Comparison of ENCODE assay signal across 8 cellular contexts in genomic region chr10:102121739-102122372, GRCh38. TPM values are rescaled to one million over a fixed set of nuclear protein-coding genes. Genes with fewer than 3 reads are reported as not detected.
DNase-seq lines count a peak whose midpoint lies in the region; ATAC-seq, FAIRE-seq and TF ChIP-seq lines count a peak whose summit lies in the region.

No MANE protein-coding gene starts in this region.

- peak overlapping the region; percentile 1 for H3K9ac ChIP-seq in fibroblast of lung (ENCODE audit: insufficient read depth, low read length)

- H3K27ac Mint-ChIP-seq in CD8-positive, alpha-beta T cell = peak overlapping the region; percentile 98

- peaks cover 36% of the 10 kb centered on the region for H3K4me1 ChIP-seq in CD8-positive, alpha-beta T cell (ENCODE audit: insufficient read depth, low read length)
- H3K4me1 ChIP-seq in Peyer's patch = peaks cover 0 to 37% (median 26%) of the 10 kb centered on the region in 4 donors
- peaks cover 19% of the 10 kb centered on the region for H3K4me1 ChIP-seq in fibroblast of lung (ENCODE audit: control insufficient read depth, extremely low read depth, insufficient read depth, low read length)
- peaks cover 40% of the 10 kb centered on the region for H3K4me1 ChIP-seq in osteoblast (ENCODE audit: insufficient read depth, low read length)

- TF ChIP-seq CTCF in CD8-positive, alpha-beta T cell (IDR thresholded peaks at IDR 0.05) = no peak
- TF ChIP-seq CTCF in Peyer's patch (IDR thresholded peaks at IDR 0.05) (no peak), fibroblast of lung (conservative IDR thresholded peaks at IDR 0.05 in 1 of 2, IDR thresholded peaks at IDR 0.05 in 1 of 2; ENCODE audit: low read depth in 1 of 2, low read length in 2 of 2) (peak; percentile 37 to 48), osteoblast (IDR thresholded peaks at IDR 0.05; ENCODE audit: extremely low read depth, low read depth, low read length) (peak; percentile 12)

- peak overlapping the region; percentile 90 for H3K4me3 Mint-ChIP-seq in CD8-positive, alpha-beta T cell

- no peaks in the 10 kb centered on the region for H3K9me3 Mint-ChIP-seq in CD8-positive, alpha-beta T cell

- POLR2A ChIA-PET in CD8-positive, alpha-beta T cell (lab: Charles Lee) = interaction anchor here (0.9 to 1.2 kb wide), 2 partner anchors 9 to 55 kb away, joined by 3 to 6 read pairs; no protein-coding TSS in a partner anchor

- TF ChIP-seq POLR2A in Peyer's patch (IDR thresholded peaks at IDR 0.05) = no peak

- H3K4me1 Mint-ChIP-seq in CD8-positive, alpha-beta T cell (ENCODE audit: low read depth) = peaks cover 42% of the 10 kb centered on the region

- ATAC-seq in CD8-positive, alpha-beta T cell = no peak
- ATAC-seq in GM18498 (IDR thresholded peaks at IDR 0.05; ENCODE audit: unreplicated experiment) = no peak

- CTCF ChIA-PET in CD8-positive, alpha-beta T cell (lab: Charles Lee) = interaction anchor here (3.5 kb wide), 1 partner anchor 10 kb away, joined by 22 read pairs; the partner anchor contains the start of gene PPRC1

- peak overlapping the region; percentile 98 for H3K27ac ChIP-seq in CD8-positive, alpha-beta T cell (ENCODE audit: low read depth, low read length)
- H3K27ac ChIP-seq in Peyer's patch (peak overlapping the region; percentile 97 to 99 (median 98)), fibroblast of lung (ENCODE audit: insufficient read depth, low read length) (peak overlapping the region; percentile 80), osteoblast (ENCODE audit: low read depth, low read length) (no peak overlapping the region)

- no peaks in the 10 kb centered on the region for H3K27me3 ChIP-seq in CD8-positive, alpha-beta T cell (ENCODE audit: insufficient read depth, low read length)
- H3K27me3 ChIP-seq in Peyer's patch (no peaks in the 10 kb centered on the region), fibroblast of lung (ENCODE audit: control insufficient read depth, insufficient read depth, low read length) (no peaks in the 10 kb centered on the region), osteoblast (ENCODE audit: insufficient read depth, low read length) (no peaks in the 10 kb centered on the region)

- H3K4me3 ChIP-seq in CD8-positive, alpha-beta T cell (ENCODE audit: low read depth, low read length) = peak overlapping the region; percentile 94
- peak overlapping the region in 2 of 4 donors; percentile 61 to 89 for H3K4me3 ChIP-seq in Peyer's patch
- peak overlapping the region; percentile 60 to 91 (median 80) for H3K4me3 ChIP-seq in fibroblast of lung (replicated peaks in 1 of 4; ENCODE audit: control extremely low read depth in 1 of 4, insufficient read depth in 1 of 4, low read depth in 3 of 4, low read length in 4 of 4)
- no peak overlapping the region for H3K4me3 ChIP-seq in osteoblast (ENCODE audit: insufficient read depth, low read length)

- no peaks in the 10 kb centered on the region for H3K36me3 ChIP-seq in CD8-positive, alpha-beta T cell (ENCODE audit: insufficient read depth, low read length)
- H3K36me3 ChIP-seq in Peyer's patch (no peaks in the 10 kb centered on the region), fibroblast of lung (ENCODE audit: control insufficient read depth, insufficient read depth, low read length) (no peaks in the 10 kb centered on the region), osteoblast (ENCODE audit: insufficient read depth, low read length) (no peaks in the 10 kb centered on the region)

- intact Hi-C loops in CD8-positive, alpha-beta T cell (cut with DNase I, micrococcal nuclease) = loop anchor here in 1 of 2 experiments (1.0 kb wide), 1 partner anchor 10 kb away; no protein-coding TSS in a partner anchor

- H3K9me3 ChIP-seq in CD8-positive, alpha-beta T cell (ENCODE audit: low read length) = no peaks in the 10 kb centered on the region
- H3K9me3 ChIP-seq in Peyer's patch (no peaks in the 10 kb centered on the region), fibroblast of lung (ENCODE audit: control insufficient read depth, insufficient read depth, low read depth, low read length) (no peaks in the 10 kb centered on the region), osteoblast (ENCODE audit: low read depth, low read length) (no peaks in the 10 kb centered on the region)

- peak overlapping the region; percentile 97 for H3K4me2 ChIP-seq in fibroblast of lung (ENCODE audit: extremely low read depth, insufficient read depth, low read length)
- peak overlapping the region; percentile 96 for H3K4me2 ChIP-seq in osteoblast (ENCODE audit: insufficient read depth, low read length)

- no peak for DNase-seq in CD8-positive, alpha-beta T cell
- DNase-seq in Peyer's patch = no peak
- peak; percentile 45 to 58 for DNase-seq in fibroblast of lung (ENCODE audit: low read depth in 2 of 2)
- peak; percentile 91 for DNase-seq in osteoblast (ENCODE audit: insufficient read length, low spot score, missing footprints)
- no peak for DNase-seq in GM19239 (ENCODE audit: insufficient read length, low spot score)
- DNase-seq in NCI-H526 (lab: John Stamatoyannopoulos, UW) = no peak
- DNase-seq in SKM-1 (lab: John Stamatoyannopoulos, UW; ENCODE audit: unreplicated experiment) = no peak

- H4K20me1 ChIP-seq in fibroblast of lung (ENCODE audit: control insufficient read depth, extremely low read depth, insufficient read depth, low read length) = no peaks in the 10 kb centered on the region
- peaks cover 2% of the 10 kb centered on the region for H4K20me1 ChIP-seq in osteoblast (ENCODE audit: insufficient read depth, low read length)

- H2AFZ ChIP-seq in fibroblast of lung (ENCODE audit: low read length) = peak overlapping the region; percentile 49
- H2AFZ ChIP-seq in osteoblast (ENCODE audit: low read length) = no peak overlapping the region

- no peak for FAIRE-seq in GM19239 (lab: Jason Lieb, UNC)

- peaks cover 5% of the 10 kb centered on the region for H3K36me3 Mint-ChIP-seq in CD8-positive, alpha-beta T cell

- no peaks in the 10 kb centered on the region for H3K27me3 Mint-ChIP-seq in CD8-positive, alpha-beta T cell (ENCODE audit: low read depth)

- H3K79me2 ChIP-seq in fibroblast of lung (ENCODE audit: control insufficient read depth, insufficient read depth, low read length) (peaks cover 25% of the 10 kb centered on the region), osteoblast (ENCODE audit: insufficient read depth, low read length) (peaks cover 26% of the 10 kb centered on the region)

RNA-seq across cellular contexts. Expression of gene LDB1, which starts 1.7 kb away (rescaled TPM):
- 100 to 1,000 TPM; 113 to 124 TPM for total RNA-seq in CD8-positive, alpha-beta T cell
- total RNA-seq in Peyer's patch (10 to 100 TPM; 19.6 to 67.7 (median 42.1) TPM), fibroblast of lung (39.5 and 45.1 TPM in 2 replicates), osteoblast (62.2 and 63.6 TPM in 2 replicates)
- 41.6 and 50.6 TPM in 2 replicates for polyA plus RNA-seq in fibroblast of lung
- polyA plus RNA-seq in fibroblast of lung (2012) = 38.5 and 46.9 TPM in 2 replicates
- polyA minus RNA-seq in fibroblast of lung (ENCODE audit: low replicate concordance) = 162 and 205 TPM in 2 replicates

RNA-seq across cellular contexts. Expression of gene PPRC1, which starts 11.0 kb away (rescaled TPM):
- 10 to 100 TPM; 35.2 to 38.5 TPM for total RNA-seq in CD8-positive, alpha-beta T cell
- total RNA-seq in Peyer's patch (10 to 100 TPM in 3 of 4 donors, 1 to 10 TPM in 1; 8.6 to 71.0 (median 24.0) TPM), fibroblast of lung (9.9 and 10.0 TPM in 2 replicates), osteoblast (14.1 and 17.7 TPM in 2 replicates)
- polyA plus RNA-seq in fibroblast of lung = 13.5 and 21.0 TPM in 2 replicates
- polyA plus RNA-seq in fibroblast of lung (2012) = 22.5 and 29.0 TPM in 2 replicates
- polyA minus RNA-seq in fibroblast of lung (ENCODE audit: low replicate concordance) = 129 and 156 TPM in 2 replicates

RNA-seq across cellular contexts. Expression of gene NOLC1, which starts 30.3 kb away (rescaled TPM):
- total RNA-seq in CD8-positive, alpha-beta T cell = 10 to 100 TPM; 39.5 to 42.0 TPM
- total RNA-seq in Peyer's patch (100 to 1,000 TPM in 1 of 4 donors, 10 to 100 TPM in 3; 19.0 to 149 (median 34.2) TPM), fibroblast of lung (16.5 and 23.4 TPM in 2 replicates), osteoblast (13.3 and 18.1 TPM in 2 replicates)
- polyA plus RNA-seq in fibroblast of lung = 64.7 and 105 TPM in 2 replicates
- 34.1 and 48.1 TPM in 2 replicates for polyA plus RNA-seq in fibroblast of lung (2012)
- polyA minus RNA-seq in fibroblast of lung (ENCODE audit: low replicate concordance) = 3.0 and 19.3 TPM in 2 replicates

RNA-seq across cellular contexts. Expression of gene HPS6, which starts 56.7 kb away (rescaled TPM):
- total RNA-seq in CD8-positive, alpha-beta T cell = 10 to 100 TPM; 17.5 to 18.1 TPM
- total RNA-seq in Peyer's patch = 10 to 100 TPM; 19.8 to 33.4 (median 24.8) TPM
- 28.5 and 30.1 TPM in 2 replicates for total RNA-seq in fibroblast of lung
- polyA plus RNA-seq in fibroblast of lung = 8.0 and 9.4 TPM in 2 replicates
- polyA plus RNA-seq in fibroblast of lung (2012) = 12.9 and 18.3 TPM in 2 replicates
- polyA minus RNA-seq in fibroblast of lung (ENCODE audit: low replicate concordance) = 14.2 and 22.4 TPM in 2 replicates
- total RNA-seq in osteoblast = 26.8 and 31.5 TPM in 2 replicates

Comparison
In these comparisons a context has a peak if more than half of its experiments do, and no peak if none do; other contexts are left out.
1. DNase-seq: peak in fibroblast of lung (2 of 2) and osteoblast (single experiment); none in CD8-positive, alpha-beta T cell (0 of 7), Peyer's patch (0 of 3), GM19239 (single experiment), NCI-H526 (0 of 2) and SKM-1 (single experiment).
2. CTCF ChIP-seq: peak in fibroblast of lung (2 of 2) and osteoblast (single experiment); none in CD8-positive, alpha-beta T cell (single experiment) and Peyer's patch (0 of 6).